In genomic region chr16:11681977-11682654, GRCh38 we compare ENCODE assay signal across 10 cellular contexts. TPM values are rescaled to one million over a fixed set of nuclear protein-coding genes. Genes with fewer than 3 reads are reported as not detected.
A peak's percentile ranks its signal among the peaks of the same experiment; 100 is the strongest.
DNase-seq lines count a peak whose midpoint lies in the region; ATAC-seq and TF ChIP-seq lines count a peak whose summit lies in the region.
"Had no signal": no experiment of that assay in that cellular context is flagged by ENCODE, and none has a peak within 500 bp of the region (broad histone marks: within the 10 kb centered on the region; RNA-seq: fewer than 3 reads in every experiment).

No MANE protein-coding gene starts in this region.

- peaks cover 13% of the 10 kb centered on the region for H3K36me3 Mint-ChIP-seq in IgD-negative memory B cell

- peaks cover 54 to 81% (median 77%) of the 10 kb centered on the region in 3 donors for H3K4me1 Mint-ChIP-seq in IgD-negative memory B cell

- H3K27me3 ChIP-seq in left ventricle myocardium inferior (ENCODE audit: low read depth) (no peaks in the 10 kb centered on the region), upper lobe of right lung (no peaks in the 10 kb centered on the region)

- H3K27ac ChIP-seq in left ventricle myocardium inferior (replicated peaks) (peak overlapping the region; percentile 28), upper lobe of right lung (no peak overlapping the region)

- H3K27me3 Mint-ChIP-seq in IgD-negative memory B cell, result peaks cover 4% of the 10 kb centered on the region

- ATAC-seq in Right ventricle myocardium inferior, result no peak
- ATAC-seq in upper lobe of right lung, result no peak
- ATAC-seq in GM19455 (IDR thresholded peaks at IDR 0.05; ENCODE audit: unreplicated experiment), result no peak

- intact Hi-C loops in left ventricle myocardium inferior (cut with micrococcal nuclease) (no loop called here), Right ventricle myocardium inferior (cut with DNase I) (no loop called here), upper lobe of right lung (cut with DNase I) (no loop called here)

- H3K27ac Mint-ChIP-seq in IgD-negative memory B cell, result peak overlapping the region; percentile 95 to 98 (median 97)

- TF ChIP-seq CTCF in left ventricle myocardium inferior (IDR thresholded peaks at IDR 0.05; ENCODE audit: borderline replicate concordance) (no peak), upper lobe of right lung (IDR thresholded peaks at IDR 0.05) (no peak)

- H3K9me3 ChIP-seq in left ventricle myocardium inferior (replicated peaks), result no peaks in the 10 kb centered on the region
- no peaks in the 10 kb centered on the region for H3K9me3 ChIP-seq in upper lobe of right lung
- H3K9me3 ChIP-seq: thoracic aorta had no signal

- peak overlapping the region; percentile 41 to 85 (median 76) for H3K4me3 Mint-ChIP-seq in IgD-negative memory B cell

- H3K9me3 Mint-ChIP-seq in IgD-negative memory B cell, result no peaks in the 10 kb centered on the region

- DNase-seq in left ventricle myocardium inferior, result no peak
- DNase-seq in Right ventricle myocardium inferior (ENCODE audit: missing footprints), result no peak
- DNase-seq in cerebellum (ENCODE audit: low spot score), result peak; percentile 65
- DNase-seq in upper lobe of right lung, result peak; percentile 37
- DNase-seq in NCI-H1417 (lab: John Stamatoyannopoulos, UW), result no peak
- DNase-seq in activated gamma-delta T cell (lab: John Stamatoyannopoulos, UW), result no peak
- DNase-seq: midbrain had no signal

- peaks cover 75% of the 10 kb centered on the region for H3K36me3 ChIP-seq in left ventricle myocardium inferior
- peaks cover 96% of the 10 kb centered on the region for H3K36me3 ChIP-seq in upper lobe of right lung

- H3K4me1 ChIP-seq in left ventricle myocardium inferior (peaks cover 82% of the 10 kb centered on the region), upper lobe of right lung (peaks cover 24% of the 10 kb centered on the region)

- H3K4me3 ChIP-seq in left ventricle myocardium inferior, result no peak overlapping the region
- no peak overlapping the region for H3K4me3 ChIP-seq in upper lobe of right lung
- H3K4me3 ChIP-seq: thoracic aorta had no signal

RNA-seq across cellular contexts. Expression of gene SNN, which starts 13.9 kb away (rescaled TPM):
- 28.2 TPM for total RNA-seq in left ventricle myocardium inferior
- total RNA-seq in Right ventricle myocardium inferior, result 27.7 TPM
- polyA plus RNA-seq in IgD-negative memory B cell, result 60.9 TPM
- total RNA-seq in cerebellum, result 130 TPM
- 31.1 TPM for total RNA-seq in upper lobe of right lung

Comparison
In these comparisons a context has a peak if more than half of its experiments do, and no peak if none do; other contexts are left out.
1. DNase-seq: peak in cerebellum (single experiment) and upper lobe of right lung (single experiment); none in left ventricle myocardium inferior (single experiment), Right ventricle myocardium inferior (single experiment), NCI-H1417 (0 of 3) and activated gamma-delta T cell (single experiment).